Comparison of ENCODE assay signal across 9 cellular contexts in the genomic region with DNA sequence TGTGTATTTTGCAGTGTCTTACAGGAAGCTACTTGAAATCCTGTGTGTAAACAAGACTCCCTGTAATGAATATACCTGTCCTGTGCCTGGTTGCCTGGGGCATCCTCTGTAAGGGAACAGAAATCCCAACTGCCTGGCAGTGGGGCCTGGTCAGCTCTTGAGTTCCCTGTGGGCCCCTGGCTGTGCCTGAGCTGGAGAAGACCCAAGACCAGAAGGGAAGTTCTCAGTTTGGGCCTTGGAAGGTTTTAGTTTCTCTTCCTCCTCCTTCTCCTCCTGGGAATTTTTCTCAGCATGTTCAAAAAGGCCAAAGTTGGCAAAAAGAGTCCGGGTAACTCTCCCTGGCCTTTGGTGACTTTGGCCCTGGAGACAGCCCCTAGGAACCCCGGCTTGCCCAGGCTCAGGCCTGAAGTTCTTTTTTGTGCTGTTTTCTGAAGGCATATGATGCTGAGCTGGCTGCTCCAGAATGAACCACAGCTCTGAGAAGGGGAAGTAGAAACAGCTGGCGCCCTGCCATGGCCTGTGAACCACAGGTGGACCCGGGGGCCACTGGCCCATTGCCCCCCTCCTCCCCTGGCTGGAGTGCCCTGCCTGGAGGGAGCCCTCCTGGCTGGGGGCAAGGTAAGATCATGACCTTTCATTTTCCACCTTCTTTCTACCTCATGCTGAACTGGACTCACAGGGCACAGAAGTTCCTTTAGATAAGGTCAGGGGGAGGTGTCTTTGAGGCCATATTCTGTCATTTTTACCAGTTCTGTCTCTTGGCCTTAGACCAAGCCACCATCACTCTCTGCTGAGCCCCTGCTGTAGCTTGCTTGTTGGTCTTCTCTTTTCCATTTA. TPM values are rescaled to one million over a fixed set of nuclear protein-coding genes. Genes with fewer than 3 reads are reported as not detected.
A peak's percentile ranks its signal among the peaks of the same experiment; 100 is the strongest.
DNase-seq lines count a peak whose midpoint lies in the region; ATAC-seq and TF ChIP-seq lines count a peak whose summit lies in the region.
"Had no signal": no experiment of that assay in that cellular context is flagged by ENCODE, and none has a peak within 500 bp of the region (broad histone marks: within the 10 kb centered on the region; RNA-seq: fewer than 3 reads in every experiment).

No MANE protein-coding gene starts in this region.

- H3K9me3 ChIP-seq in lower lobe of right lung: no peaks in the 10 kb centered on the region

- H3K4me3 Mint-ChIP-seq in activated CD4-positive, alpha-beta memory T cell treated with anti-CD3 and anti-CD28 coated beads for 36 hours: no peak overlapping the region
- H3K4me3 Mint-ChIP-seq: brain had no signal

- peaks cover 10% of the 10 kb centered on the region for H3K36me3 ChIP-seq in lower lobe of right lung

- H3K4me1 Mint-ChIP-seq in activated CD4-positive, alpha-beta memory T cell treated with anti-CD3 and anti-CD28 coated beads for 36 hours (ENCODE audit: low read depth): peaks cover 45% of the 10 kb centered on the region

- H3K27me3 Mint-ChIP-seq in activated CD4-positive, alpha-beta memory T cell treated with anti-CD3 and anti-CD28 coated beads for 36 hours: no peaks in the 10 kb centered on the region
- H3K27me3 Mint-ChIP-seq: brain had no signal

- no peak overlapping the region for H3K4me3 ChIP-seq in lower lobe of right lung

- peak; percentile 56 for DNase-seq in COLO668 (lab: John Stamatoyannopoulos, UW; ENCODE audit: unreplicated experiment)
- no peak for DNase-seq in activated CD4-positive, alpha-beta memory T cell treated with anti-CD3 and anti-CD28 coated beads for 36 hours
- peak; percentile 89 for DNase-seq in lower lobe of right lung
- DNase-seq in NCI-H526 (lab: John Stamatoyannopoulos, UW): no peak
- DNase-seq in activated gamma-delta T cell treated with Interleukin-2 at 50 U/mL for 16 hours: no peak
- no peak for DNase-seq in NK-92 (lab: John Stamatoyannopoulos, UW; ENCODE audit: unreplicated experiment)

- CTCF ChIA-PET in activated CD4-positive, alpha-beta memory T cell treated with anti-CD3 and anti-CD28 coated beads for 36 hours (lab: Charles Lee): interaction anchor here (0.5 to 1.7 kb wide), 3 partner anchors 36 to 211 kb away, joined by 3 to 8 read pairs (median 8); no protein-coding TSS in a partner anchor

- POLR2A ChIA-PET in activated CD4-positive, alpha-beta memory T cell treated with anti-CD3 and anti-CD28 coated beads for 36 hours (lab: Charles Lee): interaction anchor here (1.9 kb wide), 1 partner anchor 9 kb away, joined by 5 read pairs; no protein-coding TSS in a partner anchor

- ATAC-seq in GM19351 (IDR thresholded peaks at IDR 0.05; ENCODE audit: unreplicated experiment) (peak; percentile 71), HG03354 (IDR thresholded peaks at IDR 0.05; ENCODE audit: poor library complexity, severe bottlenecking, unreplicated experiment) (peak; percentile 78), lower lobe of right lung (peak; percentile 35 to 55)

- H3K27ac ChIP-seq in lower lobe of right lung: peak overlapping the region; percentile 74

- peak overlapping the region; percentile 78 for H3K27ac Mint-ChIP-seq in activated CD4-positive, alpha-beta memory T cell treated with anti-CD3 and anti-CD28 coated beads for 36 hours

- no peak for TF ChIP-seq CTCF in lower lobe of right lung (IDR thresholded peaks at IDR 0.05)

- H3K4me1 ChIP-seq in lower lobe of right lung: peaks cover 52% of the 10 kb centered on the region

- H3K36me3 Mint-ChIP-seq in activated CD4-positive, alpha-beta memory T cell treated with anti-CD3 and anti-CD28 coated beads for 36 hours: peaks cover 21% of the 10 kb centered on the region

- intact Hi-C loops in activated CD4-positive, alpha-beta memory T cell treated with anti-CD3 and anti-CD28 coated beads for 36 hours (cut with micrococcal nuclease): no loop called here
- intact Hi-C loops in lower lobe of right lung (cut with DNase I): no loop called here

- no peaks in the 10 kb centered on the region for H3K9me3 Mint-ChIP-seq in activated CD4-positive, alpha-beta memory T cell treated with anti-CD3 and anti-CD28 coated beads for 36 hours

- no peaks in the 10 kb centered on the region for H3K27me3 ChIP-seq in lower lobe of right lung (ENCODE audit: low read depth)

RNA-seq across cellular contexts. Expression of a gene that starts 5.8 kb away (rescaled TPM):
- 10 to 100 TPM; 17.7 TPM for total RNA-seq in activated CD4-positive, alpha-beta memory T cell treated with anti-CD3 and anti-CD28 coated beads for 36 hours
- 19.7 TPM for total RNA-seq in lower lobe of right lung

RNA-seq across cellular contexts. Expression of a gene that starts 29.3 kb away (rescaled TPM):
- 10 to 100 TPM; 32.1 to 38.9 TPM for total RNA-seq in activated CD4-positive, alpha-beta memory T cell treated with anti-CD3 and anti-CD28 coated beads for 36 hours
- 104 TPM for total RNA-seq in lower lobe of right lung

RNA-seq across cellular contexts. Expression of a gene that starts 40.7 kb away (rescaled TPM):
- total RNA-seq in activated CD4-positive, alpha-beta memory T cell treated with anti-CD3 and anti-CD28 coated beads for 36 hours: not detected
- total RNA-seq in lower lobe of right lung: not detected

Comparison
In these comparisons a context has a peak if more than half of its experiments do, and no peak if none do; other contexts are left out.
1. DNase-seq: peak in COLO668 (single experiment) and lower lobe of right lung (single experiment); none in activated CD4-positive, alpha-beta memory T cell treated with anti-CD3 and anti-CD28 coated beads for 36 hours (single experiment), NCI-H526 (0 of 2), activated gamma-delta T cell treated with Interleukin-2 at 50 U/mL for 16 hours (single experiment) and NK-92 (single experiment).
2. Peak in every context shown above with its lines, with median percentiles within 50 percentile points of each other: ATAC-seq.